ENCODE assay signal across 1 cellular context in the genomic region with DNA sequence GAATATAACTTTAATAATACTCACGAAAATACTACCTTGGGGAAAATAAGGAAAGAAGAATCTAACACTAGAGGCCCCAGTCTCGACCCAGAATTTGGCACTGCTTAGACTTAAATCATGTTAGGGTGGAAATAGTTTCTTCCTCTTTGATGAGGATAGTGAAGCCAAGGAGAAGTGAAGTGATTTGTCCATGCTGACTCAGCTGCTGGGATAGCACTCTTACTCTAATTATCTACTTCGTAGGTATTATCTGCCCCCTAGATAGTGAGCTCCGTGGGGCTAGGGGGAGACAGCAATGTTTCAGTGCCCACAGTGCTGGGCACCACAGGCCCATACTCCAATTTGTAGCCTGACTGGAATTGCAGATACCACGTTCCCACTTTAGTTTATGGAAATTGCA.
TF ChIP-seq lines count a peak whose summit lies in the region.

No MANE protein-coding gene starts in this region.

TF ChIP-seq in endothelial cell of umbilical vein, 7 proteins besides CTCF, POLR2A, EP300 and RAD21:
- TF ChIP-seq MYC (IDR thresholded peaks at IDR 0.05; ENCODE audit: low read depth, low read length) = no peak
- no peak for TF ChIP-seq FOS (IDR thresholded peaks at IDR 0.05; ENCODE audit: borderline replicate concordance, insufficient read depth, low read length)
- no peak for TF ChIP-seq POLR2AphosphoS5 (IDR thresholded peaks at IDR 0.05; ENCODE audit: insufficient read depth, low read depth, low read length)
- no peak for TF ChIP-seq JUN (IDR thresholded peaks at IDR 0.05; ENCODE audit: borderline replicate concordance, insufficient read depth, insufficient read length, low read depth)
- TF ChIP-seq, protein P1, sequence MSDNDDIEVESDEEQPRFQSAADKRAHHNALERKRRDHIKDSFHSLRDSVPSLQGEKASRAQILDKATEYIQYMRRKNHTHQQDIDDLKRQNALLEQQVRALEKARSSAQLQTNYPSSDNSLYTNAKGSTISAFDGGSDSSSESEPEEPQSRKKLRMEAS (IDR thresholded peaks at IDR 0.05; ENCODE audit: insufficient read depth, insufficient read length) = no peak
- TF ChIP-seq EZH2 (IDR thresholded peaks at IDR 0.05; ENCODE audit: borderline replicate concordance, low read depth, low read length, severe bottlenecking) = no peak
- TF ChIP-seq GATA2 (IDR thresholded peaks at IDR 0.05; ENCODE audit: insufficient read depth, insufficient read length, low read depth, low read length) = no peak
